ENCODE assay signal across 20 cellular contexts in genomic region chr14:79332504-79333197, GRCh38.
A peak's percentile ranks its signal among the peaks of the same experiment; 100 is the strongest.
DNase-seq lines count a peak whose midpoint lies in the region; ATAC-seq and TF ChIP-seq lines count a peak whose summit lies in the region.
"Had no signal": no experiment of that assay in that cellular context is flagged by ENCODE, and none has a peak within 500 bp of the region (broad histone marks: within the 10 kb centered on the region; RNA-seq: fewer than 3 reads in every experiment).

No MANE protein-coding gene starts in this region.

- H3K4me1 ChIP-seq in effector memory CD4-positive, alpha-beta T cell (ENCODE audit: control insufficient read depth, insufficient read depth, low read length, poor library complexity, severe bottlenecking): no peaks in the 10 kb centered on the region
- H3K4me1 ChIP-seq: heart right ventricle, spleen had no signal

- H3K4me3 ChIP-seq in effector memory CD4-positive, alpha-beta T cell (ENCODE audit: insufficient read depth, low read depth, low read length, poor library complexity, severe bottlenecking): no peak overlapping the region
- H3K4me3 ChIP-seq: heart right ventricle, spleen had no signal

- H3K27me3 ChIP-seq in effector memory CD4-positive, alpha-beta T cell (replicated peaks; ENCODE audit: control insufficient read depth, insufficient read depth, low read length, poor library complexity, severe bottlenecking): no peaks in the 10 kb centered on the region
- H3K27me3 ChIP-seq: heart right ventricle, spleen had no signal

- intact Hi-C loops in head of caudate nucleus (cut with DNase I): no loop called here

- DNase-seq in EL (peak; percentile 16), head of caudate nucleus (peak in 30 of 42 donors; percentile 5 to 79 (median 30)), pons (ENCODE audit: low spot score) (peak; percentile 98), NCI-H82 treated with DMSO at 0.1 percent for 48 hours (lab: John Stamatoyannopoulos, UW; ENCODE audit: unreplicated experiment) (no peak), DMS53 (lab: John Stamatoyannopoulos, UW) (no peak)
- no peak for DNase-seq in effector memory CD4-positive, alpha-beta T cell
- DNase-seq: ACHN; activated CD4-positive, alpha-beta T cell treated with anti-CD3 and anti-CD28 coated beads for 36 hours; activated CD8-positive, alpha-beta memory T cell treated with anti-CD3 and anti-CD28 coated beads, Interleukin-2, amount 50 U/mL, for 4 hours; activated gamma-delta T cell treated with Interleukin-2 at 50 U/mL for 16 hours; aorta; CD4-positive, alpha-beta memory T cell; heart right ventricle; NCI-H1436 treated with DMSO at 0.1 percent for 48 hours; spleen; T-helper 9 cell had no signal

- peak; percentile 81 for ATAC-seq in SK-N-SH treated with all-trans-retinoic acid at 6 μM for 48 hours
- no peak for ATAC-seq in GM18519 (IDR thresholded peaks at IDR 0.05; ENCODE audit: low FRiP score, unreplicated experiment)
- ATAC-seq: activated CD4-positive, alpha-beta T cell treated with anti-CD3 and anti-CD28 coated beads for 36 hours; heart right ventricle; stimulated activated memory B cell treated with anti-CD40 and anti-IgM and Interleukin-4, amounts not matched to agents 10 μg/mL and 1 μg/mL and 100 μg/mL, for 72 hours had no signal

- no peaks in the 10 kb centered on the region for H3K9me3 ChIP-seq in effector memory CD4-positive, alpha-beta T cell (ENCODE audit: control insufficient read depth, low read length)
- H3K9me3 ChIP-seq: heart right ventricle, spleen had no signal

- no peak overlapping the region for H3K27ac ChIP-seq in effector memory CD4-positive, alpha-beta T cell (ENCODE audit: insufficient read depth, low read length, poor library complexity, severe bottlenecking)
- H3K27ac ChIP-seq: heart right ventricle, parathyroid adenoma, spleen had no signal

- H3K36me3 ChIP-seq in effector memory CD4-positive, alpha-beta T cell (ENCODE audit: control insufficient read depth, insufficient read depth, low read length): no peaks in the 10 kb centered on the region
- H3K36me3 ChIP-seq: heart right ventricle, spleen had no signal

TF ChIP-seq in SK-N-SH treated with all-trans-retinoic acid at 6 μM for 48 hours, 23 proteins besides CTCF, POLR2A, EP300 and RAD21:
- TF ChIP-seq PPARA (CRISPR knock-in tag; IDR thresholded peaks at IDR 0.05; ENCODE audit: borderline replicate concordance): no peak

Comparison
In these comparisons a context has a peak if more than half of its experiments do, and no peak if none do; other contexts are left out.
1. DNase-seq: peak in EL (single experiment), head of caudate nucleus (30 of 42) and pons (single experiment); none in NCI-H82 treated with DMSO at 0.1 percent for 48 hours (single experiment), effector memory CD4-positive, alpha-beta T cell (0 of 3) and DMS53 (single experiment).